In the genomic region with DNA sequence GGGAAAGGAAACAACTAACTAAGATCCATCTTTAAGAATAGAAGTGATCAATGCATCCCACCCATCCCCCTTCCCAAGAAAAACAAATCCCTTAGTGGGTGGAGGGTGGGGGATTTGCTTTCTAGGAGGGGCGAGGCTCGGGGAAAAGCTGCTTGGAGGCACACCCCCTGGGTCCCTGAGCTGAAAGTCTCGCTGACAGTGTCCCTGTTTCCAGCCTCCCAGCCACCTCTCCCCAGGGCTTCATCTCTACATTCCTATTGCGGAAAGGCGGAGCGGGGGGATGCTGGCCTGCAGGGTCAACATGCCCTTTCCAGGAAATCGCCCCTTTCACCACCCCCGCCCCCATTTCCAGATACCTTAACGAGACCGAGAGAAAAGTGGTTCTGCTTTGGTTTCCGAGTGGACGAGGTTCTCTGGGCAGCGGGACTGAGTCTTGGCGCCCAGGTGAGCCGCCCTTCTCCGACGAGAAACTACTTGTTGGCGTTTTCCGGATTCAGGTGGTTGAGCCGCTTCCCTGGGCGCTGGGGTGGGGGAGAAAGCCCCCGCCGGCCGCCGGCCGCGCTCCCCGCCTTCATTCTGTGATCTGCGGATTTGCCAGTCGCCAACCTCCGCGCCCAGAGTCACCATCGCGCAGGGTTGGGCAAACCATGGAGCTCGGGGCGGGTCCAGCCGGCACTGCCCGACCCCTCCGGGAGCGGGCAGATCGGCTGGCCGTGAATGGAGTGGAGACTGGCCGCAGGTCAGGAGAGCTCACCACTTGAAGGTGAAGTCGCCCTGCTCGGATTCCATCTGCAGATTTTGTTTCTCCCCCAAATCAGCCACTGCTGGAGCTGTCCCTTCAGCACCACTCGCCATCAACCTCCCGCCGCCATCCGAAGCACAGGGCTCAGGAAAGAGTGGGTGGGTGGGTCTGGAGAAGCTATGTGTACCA, we compare ENCODE assay signal across 7 cellular contexts. TPM values are rescaled to one million over a fixed set of nuclear protein-coding genes. Genes with fewer than 3 reads are reported as not detected.
DNase-seq lines count a peak whose midpoint lies in the region; ATAC-seq and TF ChIP-seq lines count a peak whose summit lies in the region.

No MANE protein-coding gene starts in this region.

- no peak for TF ChIP-seq CTCF in fibroblast of pulmonary artery (IDR thresholded peaks at IDR 0.05; ENCODE audit: low read length, missing control alignments)
- TF ChIP-seq CTCF in spleen (IDR thresholded peaks at IDR 0.05 in 8 of 11, conservative IDR thresholded peaks at IDR 0.05 in 3 of 11), result no peak

- H3K4me1 ChIP-seq in spleen, result peaks cover 0 to 7% (median 2%) of the 10 kb centered on the region in 6 donors

- H3K9me3 ChIP-seq in spleen, result peaks cover 0 to 8% (median 0%) of the 10 kb centered on the region in 8 donors

- TF ChIP-seq POLR2A in spleen (IDR thresholded peaks at IDR 0.05), result no peak

- DNase-seq in RPMI7951 (ENCODE audit: low read depth) (peak; percentile 3), fibroblast of pulmonary artery (ENCODE audit: low read depth) (peak; percentile 43), spleen (peak; percentile 62)

- H3K27ac ChIP-seq in spleen, result no peak overlapping the region

- WGBS in spleen, 5 donors, result 6 to 10% (median 7%) methylated on average over 34 to 49 of the region's 49 CpGs

- H3K36me3 ChIP-seq in spleen, result no peaks in the 10 kb centered on the region

- H3K27me3 ChIP-seq in spleen (replicated peaks in 1 of 7), result peaks cover 3 to 56% (median 41%) of the 10 kb centered on the region in 7 donors

- ATAC-seq in HG02798 (IDR thresholded peaks at IDR 0.05; ENCODE audit: poor library complexity, unreplicated experiment) (peak; percentile 53), GM18520 (IDR thresholded peaks at IDR 0.05; ENCODE audit: unreplicated experiment) (no peak), HG02870 (IDR thresholded peaks at IDR 0.05; ENCODE audit: unreplicated experiment) (no peak), GM19023 (IDR thresholded peaks at IDR 0.05; ENCODE audit: unreplicated experiment) (no peak)

- intact Hi-C loops in spleen (cut with DNase I; ENCODE audit: low total_unique reads), result no loop called here

- H3K4me3 ChIP-seq in fibroblast of pulmonary artery (replicated peaks; ENCODE audit: low read depth, low read length) (no peak overlapping the region), spleen (peak overlapping the region in 1 of 8 donors; percentile 21)

RNA-seq across cellular contexts. Expression of a gene that starts 0.5 kb away (rescaled TPM):
- total RNA-seq in RPMI7951 (2014; rRNA removed; shearing (Covaris generic)), result not detected in 2 replicates
- total RNA-seq in spleen, result not detected
- not detected for polyA plus RNA-seq in spleen

Comparison
In these comparisons a context has a peak if more than half of its experiments do, and no peak if none do; other contexts are left out.
1. DNase-seq: peak in every context shown above with its lines; median percentile 62 in spleen; 43 in fibroblast of pulmonary artery; 3 in RPMI7951.